21 cellular contexts compared by ENCODE assay signal in genomic region chr10:90587561-90587960, GRCh38.
DNase-seq lines count a peak whose midpoint lies in the region; ATAC-seq and TF ChIP-seq lines count a peak whose summit lies in the region.
"Had no signal": no experiment of that assay in that cellular context is flagged by ENCODE, and none has a peak within 500 bp of the region (broad histone marks: within the 10 kb centered on the region; RNA-seq: fewer than 3 reads in every experiment).

No MANE protein-coding gene starts in this region.

- POLR2A ChIA-PET in HEK293 (lab: Yijun Ruan, JAX), result no interaction called here

- CTCF ChIA-PET in HEK293 (lab: Yijun Ruan, JAX), result no interaction called here

- H3K4me3 ChIP-seq in HEK293 (ENCODE audit: low read depth, low read length) (no peak overlapping the region), brain microvascular endothelial cell (ENCODE audit: low read depth, low read length) (no peak overlapping the region), osteoblast (ENCODE audit: insufficient read depth, low read length) (no peak overlapping the region), body of pancreas (no peak overlapping the region)
- H3K4me3 ChIP-seq: MG63 had no signal

- intact Hi-C loops in body of pancreas (cut with DNase I), result no loop called here

- H3K79me2 ChIP-seq in osteoblast (ENCODE audit: insufficient read depth, low read length), result no peaks in the 10 kb centered on the region

- DNase-seq in RPMI7951 (ENCODE audit: low read depth) (peak; percentile 11), brain microvascular endothelial cell (no peak), osteoblast (ENCODE audit: insufficient read length, low spot score, missing footprints) (no peak), NCI-H226 (no peak), body of pancreas (no peak)
- DNase-seq: C1 segment of cervical spinal cord; CD8-positive, alpha-beta T cell; GOT3; KBM-7; NCI-H446 treated with DMSO at 0.1 percent for 48 hours; NCI-H526; NCI-H82; NK-92 treated with Interleukin-12 subunit alpha and Interleukin-12 subunit beta, amount 100 ng/mL, for 24 hours; SIG-M5; SK-N-SH; SW 1271 had no signal

- no peaks in the 10 kb centered on the region for H3K9me3 ChIP-seq in HEK293 (ENCODE audit: control insufficient read depth, insufficient read depth, low read depth, low read length)
- H3K9me3 ChIP-seq in osteoblast (ENCODE audit: low read depth, low read length), result no peaks in the 10 kb centered on the region
- no peaks in the 10 kb centered on the region for H3K9me3 ChIP-seq in body of pancreas
- H3K9me3 ChIP-seq: Caco-2, MG63, SK-N-SH had no signal

- peak overlapping the region; percentile 9; the same call in 1 of the 2 replicates for H3K27ac ChIP-seq in HEK293 (ENCODE audit: extremely low read depth, low read depth, low read length)
- peak overlapping the region; percentile 53 for H3K27ac ChIP-seq in brain microvascular endothelial cell
- H3K27ac ChIP-seq in osteoblast (ENCODE audit: low read depth, low read length), result no peak overlapping the region
- no peak overlapping the region for H3K27ac ChIP-seq in body of pancreas

- ATAC-seq in HG03196 (IDR thresholded peaks at IDR 0.05; ENCODE audit: unreplicated experiment), result no peak
- no peak for ATAC-seq in GM21367 (IDR thresholded peaks at IDR 0.05; ENCODE audit: unreplicated experiment)
- ATAC-seq in body of pancreas, result no peak
- ATAC-seq: CD8-positive, alpha-beta T cell had no signal

- no peak for TF ChIP-seq POLR2A in body of pancreas (IDR thresholded peaks at IDR 0.05)

- no peak overlapping the region for H2AFZ ChIP-seq in osteoblast (ENCODE audit: low read length)

- in situ Hi-C loops in brain microvascular endothelial cell (cut with HindIII; ENCODE audit: low pct_ligation_motif_present, low sequenced_read_pairs), result no loop called here

- peak overlapping the region; percentile 8 for H3K4me2 ChIP-seq in osteoblast (ENCODE audit: insufficient read depth, low read length)
- H3K4me2 ChIP-seq: SK-N-SH had no signal

- TF ChIP-seq CTCF in HEK293 (tag by site-specific recombination; IDR thresholded peaks at IDR 0.05), result no peak
- no peak for TF ChIP-seq CTCF in brain microvascular endothelial cell (IDR thresholded peaks at IDR 0.05; ENCODE audit: low read depth, low read length, missing control alignments)
- TF ChIP-seq CTCF in osteoblast (IDR thresholded peaks at IDR 0.05; ENCODE audit: extremely low read depth, low read depth, low read length), result no peak
- TF ChIP-seq CTCF in body of pancreas (IDR thresholded peaks at IDR 0.05), result no peak

- H4K20me1 ChIP-seq in osteoblast (ENCODE audit: insufficient read depth, low read length), result no peaks in the 10 kb centered on the region

- no peaks in the 10 kb centered on the region for H3K36me3 ChIP-seq in HEK293 (ENCODE audit: control insufficient read depth in 2 of 2, insufficient read depth in 1 of 2, low read length in 2 of 2)
- H3K36me3 ChIP-seq in brain microvascular endothelial cell (replicated peaks), result no peaks in the 10 kb centered on the region
- H3K36me3 ChIP-seq in osteoblast (ENCODE audit: insufficient read depth, low read length), result no peaks in the 10 kb centered on the region
- H3K36me3 ChIP-seq in body of pancreas (replicated peaks in 1 of 2; ENCODE audit: insufficient read depth in 1 of 2, low read depth in 2 of 2), result no peaks in the 10 kb centered on the region
- H3K36me3 ChIP-seq: MG63 had no signal

- whole genome bisulfite sequencing in body of pancreas, 2 donors, result 82 to 83% methylated on average over 2 of the region's 2 CpGs

- H3K27me3 ChIP-seq in brain microvascular endothelial cell (replicated peaks) (no peaks in the 10 kb centered on the region), osteoblast (ENCODE audit: insufficient read depth, low read length) (no peaks in the 10 kb centered on the region), body of pancreas (no peaks in the 10 kb centered on the region)
- H3K27me3 ChIP-seq: MG63 had no signal

- peaks cover 28% of the 10 kb centered on the region for H3K4me1 ChIP-seq in HEK293 (ENCODE audit: control insufficient read depth, insufficient read depth, low read length)
- H3K4me1 ChIP-seq in osteoblast (ENCODE audit: insufficient read depth, low read length), result peaks cover 22% of the 10 kb centered on the region
- peaks cover 8% of the 10 kb centered on the region for H3K4me1 ChIP-seq in body of pancreas

TF ChIP-seq in HEK293, 187 proteins besides CTCF, POLR2A, EP300 and RAD21:
- no peak for TF ChIP-seq REPIN1 (tag by site-specific recombination; IDR thresholded peaks at IDR 0.05; ENCODE audit: low read depth)
- no peak for TF ChIP-seq ZNF280D (tag by site-specific recombination; IDR thresholded peaks at IDR 0.05)

Comparison
In these comparisons a context has a peak if more than half of its experiments do, and no peak if none do; other contexts are left out.
1. H3K27ac ChIP-seq: peak in HEK293 (single experiment) and brain microvascular endothelial cell (single experiment); none in osteoblast (single experiment) and body of pancreas (0 of 4).